1 cellular context compared by ENCODE assay signal in genomic region chr4:26873391-26874026, GRCh38.
A peak's percentile ranks its signal among the peaks of the same experiment; 100 is the strongest.
TF ChIP-seq lines count a peak whose summit lies in the region.

No MANE protein-coding gene starts in this region.

TF ChIP-seq in GM12878, 131 proteins besides CTCF, POLR2A, EP300 and RAD21 (continued from another document):
- TF ChIP-seq PBX3 (IDR thresholded peaks at IDR 0.05; ENCODE audit: insufficient replicate concordance, low read depth, low read length), result no peak
- TF ChIP-seq ZNF24 (IDR thresholded peaks at IDR 0.05), result no peak
- 0 out of 2 replicates have a peak, but pooled peaks have one; percentile 11 for TF ChIP-seq YY1 (IDR thresholded peaks at IDR 0.05; ENCODE audit: low read depth, low read length)
- TF ChIP-seq ATF3 (IDR thresholded peaks at IDR 0.05; ENCODE audit: borderline replicate concordance, extremely low read depth, low read depth, low read length), result no peak
- no peak for TF ChIP-seq ZNF622 (IDR thresholded peaks at IDR 0.05)
- TF ChIP-seq TARDBP (IDR thresholded peaks at IDR 0.05; ENCODE audit: borderline replicate concordance), result no peak
- peak; percentile 75 for TF ChIP-seq RUNX3 (IDR thresholded peaks at IDR 0.05; ENCODE audit: low read length)
- TF ChIP-seq SMAD5 (IDR thresholded peaks at IDR 0.05; ENCODE audit: low read depth), result no peak
- peak in 1 of 2 experiments; percentile 89; a peak in 2 of 4 replicates for TF ChIP-seq ETV6 (conservative IDR thresholded peaks at IDR 0.05 in 1 of 2, IDR thresholded peaks at IDR 0.05 in 1 of 2; ENCODE audit: borderline replicate concordance in 1 of 2, low read depth in 1 of 2)
- no peak for TF ChIP-seq MTA3 (IDR thresholded peaks at IDR 0.05; ENCODE audit: borderline replicate concordance, low read length)
- TF ChIP-seq NKRF (conservative IDR thresholded peaks at IDR 0.05), result no peak
- TF ChIP-seq RAD51 (IDR thresholded peaks at IDR 0.05), result no peak
- no peak for TF ChIP-seq NR2C2 (IDR thresholded peaks at IDR 0.05; ENCODE audit: borderline replicate concordance, control insufficient read depth, insufficient read length, low read depth)
- TF ChIP-seq SKIL (IDR thresholded peaks at IDR 0.05; ENCODE audit: low read depth, poor library complexity, severe bottlenecking), result no peak
- TF ChIP-seq JUNB (IDR thresholded peaks at IDR 0.05), result peak; percentile 15; the same call in 1 of the 2 replicates
- TF ChIP-seq SIN3A (IDR thresholded peaks at IDR 0.05; ENCODE audit: low read depth, low read length), result no peak
- no peak for TF ChIP-seq SMARCA5 (IDR thresholded peaks at IDR 0.05)
- TF ChIP-seq TCF3 (IDR thresholded peaks at IDR 0.05; ENCODE audit: borderline replicate concordance, insufficient read depth, low read depth, low read length), result no peak
- TF ChIP-seq CREM (IDR thresholded peaks at IDR 0.05; ENCODE audit: low read depth), result no peak
